15 cellular contexts compared by ENCODE assay signal in genomic region chr16:30359871-30360170, GRCh38. TPM values are rescaled to one million over a fixed set of nuclear protein-coding genes. Genes with fewer than 3 reads are reported as not detected.
"Had no signal": no experiment of that assay in that cellular context is flagged by ENCODE, and none has a peak within 500 bp of the region (broad histone marks: within the 10 kb centered on the region; RNA-seq: fewer than 3 reads in every experiment).

No MANE protein-coding gene starts in this region.

- H3K9me3 Mint-ChIP-seq: activated CD4-positive, alpha-beta memory T cell treated with anti-CD3 and anti-CD28 coated beads for 36 hours; neural progenitor cell; T-helper 1 cell treated with Interleukin-12 subunit alpha and Interleukin-12 subunit beta and Interleukin-4 antibody, amounts not matched to agents 30 μg/mL and 1 μg/mL, for 36 hours had no signal

- DNase-seq: activated CD4-positive, alpha-beta memory T cell treated with anti-CD3 and anti-CD28 coated beads for 36 hours; activated CD4-positive, CD25-positive, alpha-beta regulatory T cell treated with anti-CD3 and anti-CD28 coated beads, Interleukin-2, amount 50 U/mL, for 72 hours; activated naive CD4-positive, alpha-beta T cell; activated T-cell treated with anti-CD3 and anti-CD28 coated beads, Interleukin-2, amount 50 U/mL, for 48 hours; colonic mucosa; effector CD8-positive, alpha-beta T cell; gastrocnemius medialis; heart right ventricle; kidney; thyroid gland had no signal

- H3K4me3 Mint-ChIP-seq: activated CD4-positive, alpha-beta memory T cell treated with anti-CD3 and anti-CD28 coated beads for 36 hours; neural progenitor cell; T-helper 1 cell treated with Interleukin-12 subunit alpha and Interleukin-12 subunit beta and Interleukin-4 antibody, amounts not matched to agents 30 μg/mL and 1 μg/mL, for 36 hours had no signal

- H3K9ac ChIP-seq: neural progenitor cell had no signal

- H3K36me3 ChIP-seq: colonic mucosa, neural progenitor cell had no signal

- H3K4me3 ChIP-seq: colonic mucosa, gastrocnemius medialis, heart right ventricle, neural progenitor cell, pancreas, thyroid gland had no signal

- H3K27ac ChIP-seq: colonic mucosa, epithelial cell of prostate, gastrocnemius medialis, heart right ventricle, neural progenitor cell, pancreas, thyroid gland had no signal

- H3K27me3 ChIP-seq: colonic mucosa, gastrocnemius medialis, heart right ventricle, neural progenitor cell, pancreas, thyroid gland had no signal

- H3K27me3 Mint-ChIP-seq: activated CD4-positive, alpha-beta memory T cell treated with anti-CD3 and anti-CD28 coated beads for 36 hours had no signal

- H3K4me1 ChIP-seq: colonic mucosa, neural progenitor cell had no signal

- H3K27ac Mint-ChIP-seq: activated CD4-positive, alpha-beta memory T cell treated with anti-CD3 and anti-CD28 coated beads for 36 hours; neural progenitor cell; T-helper 1 cell treated with Interleukin-12 subunit alpha and Interleukin-12 subunit beta and Interleukin-4 antibody, amounts not matched to agents 30 μg/mL and 1 μg/mL, for 36 hours had no signal

- H3K9me3 ChIP-seq: colonic mucosa, gastrocnemius medialis, heart right ventricle, pancreas, thyroid gland had no signal

- FAIRE-seq: kidney, pancreas had no signal

- ATAC-seq: gastrocnemius medialis, heart right ventricle, pancreas had no signal

RNA-seq across cellular contexts. Expression of gene MYL11, which starts 14.8 kb away (rescaled TPM):
- total RNA-seq: heart right ventricle, kidney, mesenteric fat pad, thyroid gland had no signal
